8 cellular contexts compared by ENCODE assay signal in genomic region chr1:40532062-40532389, GRCh38. TPM values are rescaled to one million over a fixed set of nuclear protein-coding genes. Genes with fewer than 3 reads are reported as not detected.
DNase-seq lines count a peak whose midpoint lies in the region; ATAC-seq and TF ChIP-seq lines count a peak whose summit lies in the region.

No MANE protein-coding gene starts in this region.

- H3K4me3 Mint-ChIP-seq in natural killer cell = peak overlapping the region; percentile 98

- H3K4me1 ChIP-seq in BLaER1 = peaks cover 24% of the 10 kb centered on the region
- no peaks in the 10 kb centered on the region for H3K4me1 ChIP-seq in HUES64 (ENCODE audit: insufficient read depth, low read length)
- peaks cover 3% of the 10 kb centered on the region for H3K4me1 ChIP-seq in colonic mucosa

- H3K27me3 ChIP-seq in BLaER1 (no peaks in the 10 kb centered on the region), HUES64 (ENCODE audit: insufficient read depth, low read length) (no peaks in the 10 kb centered on the region), colonic mucosa (no peaks in the 10 kb centered on the region)

- H3K4me3 ChIP-seq in BLaER1 (peak overlapping the region; percentile 76), HUES64 (ENCODE audit: low read length) (peak overlapping the region; percentile 72), colonic mucosa (peak overlapping the region; percentile 64)

- H3K9ac ChIP-seq in BLaER1 = peak overlapping the region; percentile 87
- H3K9ac ChIP-seq in HUES64 (ENCODE audit: low read depth, low read length) = peak overlapping the region; percentile 82
- H3K9ac ChIP-seq in colonic mucosa (ENCODE audit: low read depth in 2 of 2, low read length in 2 of 2) = peak overlapping the region; percentile 58 to 84

- peaks cover 4 to 5% of the 10 kb centered on the region in 2 donors for H3K9me3 Mint-ChIP-seq in natural killer cell

- H3K36me3 ChIP-seq in BLaER1 = peaks cover 22% of the 10 kb centered on the region; the same call in 1 of the 2 replicates
- H3K36me3 ChIP-seq in HUES64 (ENCODE audit: insufficient read depth, low read length) = no peaks in the 10 kb centered on the region; the same call in 1 of the 2 replicates
- H3K36me3 ChIP-seq in colonic mucosa = no peaks in the 10 kb centered on the region

- intact Hi-C loops in colonic mucosa (cut with DNase I) (no loop called here), natural killer cell (cut with micrococcal nuclease) (no loop called here)

- H3K27ac ChIP-seq in BLaER1 = peak overlapping the region; percentile 77
- no peak overlapping the region for H3K27ac ChIP-seq in HUES64 (ENCODE audit: low read depth, low read length)
- peak overlapping the region; percentile 80 for H3K27ac ChIP-seq in colonic mucosa

- peak overlapping the region; percentile 92 to 98 for H3K27ac Mint-ChIP-seq in natural killer cell

- peaks cover 26% of the 10 kb centered on the region in 2 donors for H3K4me1 Mint-ChIP-seq in natural killer cell

- WGBS in HUES64 = 12% methylated on average over 3 of the region's 3 CpGs

- peaks cover 13 to 34% of the 10 kb centered on the region in 2 donors for H3K27me3 Mint-ChIP-seq in natural killer cell (ENCODE audit: low read depth in 2 of 2)

- TF ChIP-seq CTCF in colonic mucosa (IDR thresholded peaks at IDR 0.05) (no peak), natural killer cell (IDR thresholded peaks at IDR 0.05) (no peak)

- ATAC-seq in natural killer cell = no peak
- no peak for ATAC-seq in HG03342 (IDR thresholded peaks at IDR 0.05; ENCODE audit: unreplicated experiment)

- no peak for DNase-seq in colonic mucosa
- DNase-seq in natural killer cell = no peak
- no peak for DNase-seq in activated effector memory CD4-positive, alpha-beta T cell treated with anti-CD3 and anti-CD28 coated beads, Interleukin-2, amount 50 U/mL, for 16 hours
- no peak for DNase-seq in cortex of kidney (lab: John Stamatoyannopoulos, UW)
- DNase-seq in SW 1271 (lab: John Stamatoyannopoulos, UW) = no peak

- peaks cover 8% of the 10 kb centered on the region for H3K36me3 Mint-ChIP-seq in natural killer cell

- H4K20me1 ChIP-seq in BLaER1 = no peaks in the 10 kb centered on the region

- H3K9me3 ChIP-seq in BLaER1 (peaks cover 8% of the 10 kb centered on the region; the same call in 1 of the 2 replicates), HUES64 (ENCODE audit: insufficient read depth, low read depth, low read length) (no peaks in the 10 kb centered on the region), colonic mucosa (no peaks in the 10 kb centered on the region)

- H3K4me2 ChIP-seq in BLaER1 = peak overlapping the region; percentile 95

RNA-seq across cellular contexts. Expression of gene ZNF684, which starts 0.6 kb away (rescaled TPM):
- 4.3 TPM for polyA plus RNA-seq in HUES64 (2013, experiment 1 of 2)
- 4.6 TPM for polyA plus RNA-seq in HUES64 (2013, experiment 2 of 2)
- total RNA-seq in colonic mucosa (1 to 10 TPM; 4.6 to 4.9 TPM), natural killer cell (1 to 10 TPM; 5.5 to 9.7 (median 5.7) TPM)

RNA-seq across cellular contexts. Expression of gene EXO5, which starts 23.5 kb away (rescaled TPM):
- 7.2 TPM for polyA plus RNA-seq in HUES64 (2013, experiment 1 of 2)
- 6.8 TPM for polyA plus RNA-seq in HUES64 (2013, experiment 2 of 2)
- total RNA-seq in colonic mucosa = 1 to 10 TPM; 5.5 to 8.7 TPM
- 10 to 100 TPM in 2 of 3 donors, 1 to 10 TPM in 1; 9.6 to 17.0 (median 10.1) TPM for total RNA-seq in natural killer cell

RNA-seq across cellular contexts. Expression of gene ZFP69, which starts 54.9 kb away (rescaled TPM):
- polyA plus RNA-seq in HUES64 (2013, experiment 1 of 2) = 3.5 TPM
- 3.4 TPM for polyA plus RNA-seq in HUES64 (2013, experiment 2 of 2)
- 1 to 10 TPM; 2.1 to 2.7 TPM for total RNA-seq in colonic mucosa
- total RNA-seq in natural killer cell = 1 to 10 TPM; 4.6 to 5.4 (median 4.6) TPM
